ENCODE assay signal across 16 cellular contexts in genomic region chr2:26724784-26725515, GRCh38. TPM values are rescaled to one million over a fixed set of nuclear protein-coding genes. Genes with fewer than 3 reads are reported as not detected.
DNase-seq lines count a peak whose midpoint lies in the region; ATAC-seq, FAIRE-seq and TF ChIP-seq lines count a peak whose summit lies in the region.
"Had no signal": no experiment of that assay in that cellular context is flagged by ENCODE, and none has a peak within 500 bp of the region (broad histone marks: within the 10 kb centered on the region; RNA-seq: fewer than 3 reads in every experiment).

No MANE protein-coding gene starts in this region.

- H3K27me3 Mint-ChIP-seq in HFFc6 (ENCODE audit: insufficient read depth): peaks cover 3% of the 10 kb centered on the region
- H3K27me3 Mint-ChIP-seq in astrocyte (ENCODE audit: low read depth, unreplicated experiment): peaks cover 32% of the 10 kb centered on the region
- H3K27me3 Mint-ChIP-seq in activated CD8-positive, alpha-beta memory T cell treated with anti-CD3 and anti-CD28 coated beads, Interleukin-2, amount 10 ng/mL, durations not matched to agents 7 days and 5 days: peaks cover 7% of the 10 kb centered on the region
- peaks cover 5% of the 10 kb centered on the region for H3K27me3 Mint-ChIP-seq in activated T-cell treated with anti-CD3 and anti-CD28 coated beads, Interleukin-2, amount 50 U/mL, for 72 hours (ENCODE audit: low read depth)

- H2AK5ac ChIP-seq in mesenchymal stem cell (ENCODE audit: low read length, severe bottlenecking): no peak overlapping the region

- DNase-seq in HFFc6 (no peak), astrocyte (ENCODE audit: low read depth) (no peak), mesenchymal stem cell (no peak), stomach (no peak), mucosa of gallbladder (ENCODE audit: low spot score) (no peak)
- no peak for DNase-seq in activated CD8-positive, alpha-beta memory T cell treated with anti-CD3 and anti-CD28 coated beads, Interleukin-2, amount 10 ng/mL, durations not matched to agents 7 days and 5 days
- no peak for DNase-seq in activated T-cell treated with anti-CD3 and anti-CD28 coated beads, Interleukin-2, amount 50 U/mL, for 72 hours
- DNase-seq: activated gamma-delta T cell treated with Interleukin-2 at 50 U/mL for 16 hours; KBM-7; NCI-H1417 treated with DMSO at 0.1 percent for 48 hours; NCI-H446; RPMI8226; stimulated activated CD4-positive, alpha-beta T cell treated with anti-CD3 and anti-CD28 coated beads, Interleukin-2, amount 100 ng/mL, for 24 hours; T-helper 9 cell had no signal

- H3K4me2 ChIP-seq in astrocyte (ENCODE audit: low read length) (peak overlapping the region; percentile 41), mesenchymal stem cell (ENCODE audit: low read length, poor library complexity, severe bottlenecking) (no peak overlapping the region)

- TF ChIP-seq CTCF in HFFc6 (IDR thresholded peaks at IDR 0.05): no peak
- TF ChIP-seq CTCF in astrocyte (IDR thresholded peaks at IDR 0.05; ENCODE audit: insufficient read depth, low read depth, low read length): no peak
- no peak for TF ChIP-seq CTCF in stomach (IDR thresholded peaks at IDR 0.05)

- no peak overlapping the region for H2BK15ac ChIP-seq in mesenchymal stem cell (ENCODE audit: low read depth, poor library complexity, severe bottlenecking)

- peak overlapping the region in 1 of 2 experiments; percentile 41 for H3K18ac ChIP-seq in mesenchymal stem cell (ENCODE audit: low read depth in 1 of 2, low read length in 2 of 2)

- H4K91ac ChIP-seq in mesenchymal stem cell (ENCODE audit: low read length): no peak overlapping the region

- no peak overlapping the region for H3K23ac ChIP-seq in mesenchymal stem cell (ENCODE audit: low read length in 2 of 2)

- H2AFZ ChIP-seq in astrocyte (ENCODE audit: low read depth, low read length) (no peak overlapping the region), mesenchymal stem cell (ENCODE audit: low read depth, low read length) (no peak overlapping the region)

- no peak for FAIRE-seq in astrocyte (lab: Jason Lieb, UNC)
- FAIRE-seq: endometrium had no signal

- no peaks in the 10 kb centered on the region for H4K20me1 ChIP-seq in astrocyte (ENCODE audit: insufficient read depth, low read length)

- H3K27ac Mint-ChIP-seq in HFFc6 (peak overlapping the region; percentile 91), astrocyte (ENCODE audit: unreplicated experiment) (no peak overlapping the region)
- H3K27ac Mint-ChIP-seq in activated CD8-positive, alpha-beta memory T cell treated with anti-CD3 and anti-CD28 coated beads, Interleukin-2, amount 10 ng/mL, durations not matched to agents 7 days and 5 days: no peak overlapping the region
- no peak overlapping the region for H3K27ac Mint-ChIP-seq in activated T-cell treated with anti-CD3 and anti-CD28 coated beads, Interleukin-2, amount 50 U/mL, for 72 hours

- H2BK120ac ChIP-seq in mesenchymal stem cell (ENCODE audit: low read depth, low read length): no peak overlapping the region

- no peaks in the 10 kb centered on the region for H3K27me3 ChIP-seq in astrocyte (ENCODE audit: insufficient read depth, low read length)
- peaks cover 3 to 5% of the 10 kb centered on the region in 2 experiments for H3K27me3 ChIP-seq in mesenchymal stem cell (ENCODE audit: control insufficient read depth in 1 of 2, insufficient read depth in 1 of 2, low read length in 2 of 2)
- peaks cover 0 to 52% (median 14%) of the 10 kb centered on the region in 3 donors for H3K27me3 ChIP-seq in stomach

- intact Hi-C loops in stomach (cut with DNase I; ENCODE audit: low total_unique reads): no loop called here

- no peaks in the 10 kb centered on the region for H3K79me1 ChIP-seq in mesenchymal stem cell (replicated peaks; ENCODE audit: low read length, poor library complexity, severe bottlenecking)

- H3K4ac ChIP-seq in mesenchymal stem cell (ENCODE audit: low read depth in 1 of 2, low read length in 2 of 2): no peak overlapping the region

- peak overlapping the region; percentile 16 for H3K9ac ChIP-seq in astrocyte (ENCODE audit: low read length)
- peak overlapping the region; percentile 79 for H3K9ac ChIP-seq in mesenchymal stem cell (ENCODE audit: low read length)

- H3K9me3 Mint-ChIP-seq in HFFc6: no peaks in the 10 kb centered on the region
- no peaks in the 10 kb centered on the region for H3K9me3 Mint-ChIP-seq in astrocyte (ENCODE audit: unreplicated experiment)
- H3K9me3 Mint-ChIP-seq in activated CD8-positive, alpha-beta memory T cell treated with anti-CD3 and anti-CD28 coated beads, Interleukin-2, amount 10 ng/mL, durations not matched to agents 7 days and 5 days (ENCODE audit: low read depth): no peaks in the 10 kb centered on the region
- no peaks in the 10 kb centered on the region for H3K9me3 Mint-ChIP-seq in activated T-cell treated with anti-CD3 and anti-CD28 coated beads, Interleukin-2, amount 50 U/mL, for 72 hours

- CTCF ChIA-PET in activated CD8-positive, alpha-beta memory T cell treated with anti-CD3 and anti-CD28 coated beads, Interleukin-2, amount 10 ng/mL, durations not matched to agents 7 days and 5 days (lab: Charles Lee): interaction anchor here (1.0 kb wide), 1 partner anchor 9 kb away, joined by 3 read pairs; no protein-coding TSS in a partner anchor

- ATAC-seq in GM21723 (IDR thresholded peaks at IDR 0.05; ENCODE audit: unreplicated experiment): no peak
- no peak for ATAC-seq in activated CD8-positive, alpha-beta memory T cell treated with anti-CD3 and anti-CD28 coated beads, Interleukin-2, amount 10 ng/mL, durations not matched to agents 7 days and 5 days
- no peak for ATAC-seq in activated T-cell treated with anti-CD3 and anti-CD28 coated beads, Interleukin-2, amount 50 U/mL, for 72 hours (replicated peaks in 1 of 2)

- H3K4me1 ChIP-seq in astrocyte (ENCODE audit: insufficient read depth, low read length) (peaks cover 38% of the 10 kb centered on the region), mesenchymal stem cell (ENCODE audit: control insufficient read depth, insufficient read depth, low read depth, low read length) (peaks cover 29% of the 10 kb centered on the region), stomach (peaks cover 34 to 55% (median 44%) of the 10 kb centered on the region in 4 donors)

- H3K36me3 Mint-ChIP-seq in HFFc6 (ENCODE audit: low read depth) (no peaks in the 10 kb centered on the region), astrocyte (ENCODE audit: low read depth, unreplicated experiment) (peaks cover 4% of the 10 kb centered on the region)
- H3K36me3 Mint-ChIP-seq in activated CD8-positive, alpha-beta memory T cell treated with anti-CD3 and anti-CD28 coated beads, Interleukin-2, amount 10 ng/mL, durations not matched to agents 7 days and 5 days: no peaks in the 10 kb centered on the region
- no peaks in the 10 kb centered on the region for H3K36me3 Mint-ChIP-seq in activated T-cell treated with anti-CD3 and anti-CD28 coated beads, Interleukin-2, amount 50 U/mL, for 72 hours (ENCODE audit: insufficient read depth in 2 of 2)

- H2BK5ac ChIP-seq in mesenchymal stem cell (ENCODE audit: low read depth, low read length, poor library complexity, severe bottlenecking): no peak overlapping the region

- 85% methylated on average over 14 of the region's 14 CpGs for WGBS in mesenchymal stem cell
- WGBS in stomach, 5 donors: 81 to 88% (median 86%) methylated on average over 14 of the region's 14 CpGs

- no peak for TF ChIP-seq POLR2A in stomach (IDR thresholded peaks at IDR 0.05)

- H3K4me1 Mint-ChIP-seq in HFFc6 (ENCODE audit: low read depth) (peaks cover 45% of the 10 kb centered on the region), astrocyte (ENCODE audit: low read depth, unreplicated experiment) (peaks cover 7% of the 10 kb centered on the region)
- no peaks in the 10 kb centered on the region for H3K4me1 Mint-ChIP-seq in activated CD8-positive, alpha-beta memory T cell treated with anti-CD3 and anti-CD28 coated beads, Interleukin-2, amount 10 ng/mL, durations not matched to agents 7 days and 5 days
- no peaks in the 10 kb centered on the region for H3K4me1 Mint-ChIP-seq in activated T-cell treated with anti-CD3 and anti-CD28 coated beads, Interleukin-2, amount 50 U/mL, for 72 hours (ENCODE audit: low read depth)

- H3K4me3 Mint-ChIP-seq in HFFc6 (peak overlapping the region; percentile 18; the same call in 1 of the 2 replicates), astrocyte (ENCODE audit: unreplicated experiment) (peak overlapping the region; percentile 47)
- no peak overlapping the region for H3K4me3 Mint-ChIP-seq in activated CD8-positive, alpha-beta memory T cell treated with anti-CD3 and anti-CD28 coated beads, Interleukin-2, amount 10 ng/mL, durations not matched to agents 7 days and 5 days
- no peak overlapping the region for H3K4me3 Mint-ChIP-seq in activated T-cell treated with anti-CD3 and anti-CD28 coated beads, Interleukin-2, amount 50 U/mL, for 72 hours

- H3K36me3 ChIP-seq in astrocyte (ENCODE audit: insufficient read depth, low read length) (no peaks in the 10 kb centered on the region), mesenchymal stem cell (ENCODE audit: control insufficient read depth in 1 of 2, insufficient read depth in 2 of 2, low read depth in 1 of 2, low read length in 2 of 2) (peaks cover 0 to 3% of the 10 kb centered on the region in 2 experiments), stomach (peaks cover 0 to 5% (median 0%) of the 10 kb centered on the region in 4 donors)

- H3K79me2 ChIP-seq in astrocyte (ENCODE audit: insufficient read depth, low read length): no peaks in the 10 kb centered on the region

- no peak for TF ChIP-seq EP300 in stomach (IDR thresholded peaks at IDR 0.05)

- H3K14ac ChIP-seq in mesenchymal stem cell (ENCODE audit: low read length in 2 of 2): peak overlapping the region in 1 of 2 experiments; percentile 68

- no peak overlapping the region for H3K4me3 ChIP-seq in astrocyte (ENCODE audit: insufficient read depth, low read depth, low read length)
- H3K4me3 ChIP-seq in mesenchymal stem cell (ENCODE audit: insufficient read depth in 1 of 2, low read depth in 1 of 2, low read length in 2 of 2): no peak overlapping the region
- H3K4me3 ChIP-seq in stomach: no peak overlapping the region

- H3K27ac ChIP-seq in astrocyte (ENCODE audit: low read depth, low read length) (peak overlapping the region; percentile 33), mesenchymal stem cell (ENCODE audit: low read length, poor library complexity, severe bottlenecking) (no peak overlapping the region), stomach (peak overlapping the region in 4 of 5 donors; percentile 49 to 81 (median 72))

- no peaks in the 10 kb centered on the region for H3K9me3 ChIP-seq in astrocyte (ENCODE audit: insufficient read depth, low read depth, low read length)
- no peaks in the 10 kb centered on the region for H3K9me3 ChIP-seq in mesenchymal stem cell (ENCODE audit: control insufficient read depth, low read length)
- H3K9me3 ChIP-seq in stomach: no peaks in the 10 kb centered on the region

- H4K8ac ChIP-seq in mesenchymal stem cell (ENCODE audit: low read length): no peak overlapping the region

- H2BK12ac ChIP-seq in mesenchymal stem cell (ENCODE audit: low read length in 2 of 2): peak overlapping the region in 1 of 2 experiments; percentile 21

RNA-seq across cellular contexts. Expression of gene KCNK3, which starts 32.4 kb away (rescaled TPM):
- not detected for total RNA-seq in HFFc6 (2021; fragmentation: NEBNext Ultra II Directional; extraction: Animal tissue kit (Norgen Biotek cat#: 25700))
- total RNA-seq in astrocyte: 1.9 and 2.3 TPM in 2 replicates
- 0.52 TPM for polyA plus RNA-seq in mesenchymal stem cell (2013, experiment 1 of 2)
- polyA plus RNA-seq in mesenchymal stem cell (2013, experiment 2 of 2): 0.53 TPM
- 10 to 100 TPM in 1 of 5 donors, 1 to 10 TPM in 3, under 1 TPM in 1; 0.87 to 22.8 (median 2.0) TPM for total RNA-seq in stomach
- polyA plus RNA-seq in stomach: 1 to 10 TPM in 2 of 3 donors, under 1 TPM in 1; 0.62 to 2.8 (median 1.8) TPM
- not detected for total RNA-seq in activated CD8-positive, alpha-beta memory T cell treated with anti-CD3 and anti-CD28 coated beads, Interleukin-2, amount 10 ng/mL, durations not matched to agents 7 days and 5 days
- total RNA-seq in activated T-cell treated with anti-CD3 and anti-CD28 coated beads, Interleukin-2, amount 50 U/mL, for 72 hours: not detected
- 9.1 TPM for total RNA-seq in mucosa of gallbladder

RNA-seq across cellular contexts. Expression of gene SLC35F6, which starts 39.1 kb away (rescaled TPM):
- total RNA-seq in HFFc6 (2021; fragmentation: NEBNext Ultra II Directional; extraction: Animal tissue kit (Norgen Biotek cat#: 25700)): 10 to 100 TPM; 34.1 to 44.5 (median 38.7) TPM
- total RNA-seq in astrocyte (41.9 and 42.5 TPM in 2 replicates), stomach (10 to 100 TPM; 12.8 to 40.9 (median 14.7) TPM), mucosa of gallbladder (33.0 TPM)
- polyA plus RNA-seq in mesenchymal stem cell (2013, experiment 1 of 2): 62.3 TPM
- polyA plus RNA-seq in mesenchymal stem cell (2013, experiment 2 of 2): 60.2 TPM
- polyA plus RNA-seq in stomach: 10 to 100 TPM in 1 of 3 donors, 1 to 10 TPM in 2; 4.9 to 10.5 (median 8.6) TPM
- 10 to 100 TPM; 16.3 to 17.2 TPM for total RNA-seq in activated CD8-positive, alpha-beta memory T cell treated with anti-CD3 and anti-CD28 coated beads, Interleukin-2, amount 10 ng/mL, durations not matched to agents 7 days and 5 days
- 1 to 10 TPM; 6.1 to 7.2 TPM for total RNA-seq in activated T-cell treated with anti-CD3 and anti-CD28 coated beads, Interleukin-2, amount 50 U/mL, for 72 hours

Comparison
In these comparisons a context has a peak if more than half of its experiments do, and no peak if none do; other contexts are left out.
1. H3K4me3 Mint-ChIP-seq: peak in HFFc6 (single experiment) and astrocyte (single experiment); none in activated CD8-positive, alpha-beta memory T cell treated with anti-CD3 and anti-CD28 coated beads, Interleukin-2, amount 10 ng/mL, durations not matched to agents 7 days and 5 days (single experiment) and activated T-cell treated with anti-CD3 and anti-CD28 coated beads, Interleukin-2, amount 50 U/mL, for 72 hours (0 of 2).